31 cellular contexts compared by ENCODE assay signal in the genomic region with DNA sequence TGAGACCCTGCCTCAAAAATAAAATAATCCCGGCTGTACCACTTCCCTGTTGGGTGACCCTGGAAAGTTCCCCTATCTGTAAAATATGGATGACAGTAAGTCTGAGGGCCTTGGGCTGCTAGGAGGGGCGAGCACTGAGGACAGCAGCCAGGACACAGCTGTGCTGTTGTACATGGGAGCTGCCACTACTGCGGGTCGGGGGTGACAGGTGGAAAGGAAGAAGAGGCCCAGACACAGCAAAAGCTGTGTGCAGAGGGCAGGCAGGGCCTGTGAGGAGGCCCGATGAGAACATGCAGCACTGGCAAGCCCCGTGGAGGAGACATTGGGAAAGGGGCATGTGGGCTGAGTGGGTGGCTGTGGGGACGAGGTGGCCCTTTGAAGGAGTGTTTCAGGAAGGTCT. TPM values are rescaled to one million over a fixed set of nuclear protein-coding genes. Genes with fewer than 3 reads are reported as not detected.
DNase-seq lines count a peak whose midpoint lies in the region; ATAC-seq and TF ChIP-seq lines count a peak whose summit lies in the region.
"Had no signal": no experiment of that assay in that cellular context is flagged by ENCODE, and none has a peak within 500 bp of the region (broad histone marks: within the 10 kb centered on the region; RNA-seq: fewer than 3 reads in every experiment).

No MANE protein-coding gene starts in this region.

- H3K4me1 Mint-ChIP-seq in neural crest cell (peaks cover 20% of the 10 kb centered on the region), progenitor cell of endocrine pancreas (ENCODE audit: low read depth) (peaks cover 2% of the 10 kb centered on the region)

- H4K20me1 ChIP-seq in mammary epithelial cell (ENCODE audit: insufficient read depth, low read length), result no peaks in the 10 kb centered on the region

- TF ChIP-seq POLR2A in breast epithelium (IDR thresholded peaks at IDR 0.05), result no peak

- H3K4me1 ChIP-seq in mammary epithelial cell (ENCODE audit: insufficient read depth, low read length), result peaks cover 36% of the 10 kb centered on the region
- H3K4me1 ChIP-seq in breast epithelium, result peaks cover 0 to 29% of the 10 kb centered on the region in 2 donors
- H3K4me1 ChIP-seq in SJCRH30, result peaks cover 44% of the 10 kb centered on the region
- H3K4me1 ChIP-seq in thoracic aorta (ENCODE audit: control insufficient read depth in 1 of 2, low read depth in 2 of 2), result peaks cover 9 to 26% of the 10 kb centered on the region in 2 donors
- H3K4me1 ChIP-seq: A549 had no signal

- 76% methylated on average over 3 of the region's 7 CpGs for WGBS in mammary epithelial cell (ENCODE audit: low coverage, missing lambda C conversion rate)

- no peak overlapping the region for H3K4me3 Mint-ChIP-seq in neural crest cell
- no peak overlapping the region for H3K4me3 Mint-ChIP-seq in progenitor cell of endocrine pancreas (ENCODE audit: low read depth)
- H3K4me3 Mint-ChIP-seq: activated CD4-positive, alpha-beta memory T cell treated with anti-CD3 and anti-CD28 coated beads, Interleukin-2, amount 10 ng/mL, durations not matched to agents 7 days and 5 days; activated naive CD4-positive, alpha-beta T cell treated with anti-CD3 and anti-CD28 coated beads, Interleukin-2, amount 50 U/mL, for 24 hours; activated T-helper 1 cell treated with anti-CD3 and anti-CD28 coated beads, Interleukin-12 subunit alpha, Interleukin-12 subunit beta, Interleukin-2, Interleukin-4 antibody, amounts not matched to agents 30 ng/mL and 10 ng/mL and 1 ng/mL, durations not matched to agents 14 hours and 24 hours and 36 hours; CD8-positive, alpha-beta T cell; natural killer cell treated with Interleukin-12 subunit alpha and Interleukin-12 subunit beta and Interleukin-15 and Interleukin-18, amount 100 ng/mL, for 72 hours; T-helper 17 cell had no signal

- H3K27ac Mint-ChIP-seq in neural crest cell (ENCODE audit: unreplicated experiment) (peak overlapping the region; percentile 57), progenitor cell of endocrine pancreas (no peak overlapping the region)
- H3K27ac Mint-ChIP-seq: activated CD4-positive, alpha-beta memory T cell treated with anti-CD3 and anti-CD28 coated beads, Interleukin-2, amount 10 ng/mL, durations not matched to agents 7 days and 5 days; activated T-helper 1 cell treated with anti-CD3 and anti-CD28 coated beads, Interleukin-12 subunit alpha, Interleukin-12 subunit beta, Interleukin-2, Interleukin-4 antibody, amounts not matched to agents 30 ng/mL and 10 ng/mL and 1 ng/mL, durations not matched to agents 14 hours and 24 hours and 36 hours; CD8-positive, alpha-beta T cell; natural killer cell treated with Interleukin-12 subunit alpha and Interleukin-12 subunit beta and Interleukin-15 and Interleukin-18, amount 100 ng/mL, for 72 hours had no signal

- H3K27ac ChIP-seq in mammary epithelial cell (ENCODE audit: insufficient read depth, low read depth, low read length) (no peak overlapping the region), breast epithelium (no peak overlapping the region), SJCRH30 (peak overlapping the region; percentile 1; the same call in 1 of the 2 replicates), thoracic aorta (peak overlapping the region; percentile 17 to 28)
- H3K27ac ChIP-seq: A549, cardiac muscle cell, coronary artery, KMS-11, upper lobe of right lung had no signal

- no TSS peak for BruUV-seq in mammary epithelial cell (replicated peaks; lab: Mats Ljungman, UMichigan)

- H3K36me3 ChIP-seq in mammary epithelial cell (ENCODE audit: insufficient read depth, low read length) (no peaks in the 10 kb centered on the region), breast epithelium (no peaks in the 10 kb centered on the region), SJCRH30 (no peaks in the 10 kb centered on the region), thoracic aorta (no peaks in the 10 kb centered on the region)
- H3K36me3 ChIP-seq: cardiac muscle cell, upper lobe of right lung had no signal

- DNase-seq in mammary epithelial cell (no peak), breast epithelium (ENCODE audit: low spot score in 2 of 2) (no peak), SJCRH30 (peak; percentile 66 to 74), neural crest cell (ENCODE audit: low read depth, low spot score) (no peak), thoracic aorta (ENCODE audit: low spot score) (no peak), progenitor cell of endocrine pancreas (ENCODE audit: low spot score, unreplicated experiment) (no peak), NCI-H1092 (lab: John Stamatoyannopoulos, UW) (no peak), T-helper 9 cell (no peak)
- DNase-seq: activated CD4-positive, alpha-beta memory T cell treated with anti-CD3 and anti-CD28 coated beads, Interleukin-2, amount 10 ng/mL, durations not matched to agents 7 days and 5 days; activated CD8-positive, alpha-beta memory T cell treated with anti-CD3 and anti-CD28 coated beads, Interleukin-2, amount 50 U/mL, for 4 hours; anterior cingulate cortex; CD8-positive, alpha-beta T cell; effector CD8-positive, alpha-beta T cell; hippocampal formation; mucosa of descending colon; NCI-H1417; NCI-H2029; NCI-H524 treated with DMSO at 0.1 percent for 48 hours; Right ventricle myocardium superior; stimulated activated CD4-positive, alpha-beta T cell treated with anti-CD3 and anti-CD28 coated beads, Interleukin-15, amount 100 ng/mL, for 24 hours; stimulated activated CD4-positive, alpha-beta T cell treated with anti-CD3 and anti-CD28 coated beads, Interleukin-4, amount 100 ng/mL, for 4 hours; T-helper 17 cell; upper lobe of right lung had no signal

- TF ChIP-seq CTCF in mammary epithelial cell (conservative IDR thresholded peaks at IDR 0.05 in 1 of 2, IDR thresholded peaks at IDR 0.05 in 1 of 2; ENCODE audit: extremely low read depth in 1 of 2, insufficient read depth in 1 of 2, low read depth in 1 of 2, low read length in 2 of 2) (no peak), breast epithelium (IDR thresholded peaks at IDR 0.05) (no peak), neural crest cell (conservative IDR thresholded peaks at IDR 0.05) (no peak), thoracic aorta (IDR thresholded peaks at IDR 0.05) (no peak), progenitor cell of endocrine pancreas (IDR thresholded peaks at IDR 0.05; ENCODE audit: unreplicated experiment) (no peak)

- H3K9me3 ChIP-seq in mammary epithelial cell (replicated peaks; ENCODE audit: insufficient read depth, low read length) (no peaks in the 10 kb centered on the region), breast epithelium (no peaks in the 10 kb centered on the region), SJCRH30 (replicated peaks) (no peaks in the 10 kb centered on the region), thoracic aorta (no peaks in the 10 kb centered on the region)
- H3K9me3 ChIP-seq: A549, mucosa of descending colon, upper lobe of right lung had no signal

- H3K4me3 ChIP-seq in mammary epithelial cell (replicated peaks in 1 of 3; ENCODE audit: insufficient read depth in 1 of 3, low read depth in 2 of 3, low read length in 3 of 3) (no peak overlapping the region), breast epithelium (no peak overlapping the region), SJCRH30 (no peak overlapping the region), thoracic aorta (no peak overlapping the region)
- H3K4me3 ChIP-seq: A549, cardiac muscle cell, coronary artery, lung, mucosa of descending colon, upper lobe of right lung had no signal

- no peaks in the 10 kb centered on the region for H3K9me3 Mint-ChIP-seq in neural crest cell
- H3K9me3 Mint-ChIP-seq in progenitor cell of endocrine pancreas (ENCODE audit: low read depth), result no peaks in the 10 kb centered on the region
- H3K9me3 Mint-ChIP-seq: activated CD4-positive, alpha-beta memory T cell treated with anti-CD3 and anti-CD28 coated beads, Interleukin-2, amount 10 ng/mL, durations not matched to agents 7 days and 5 days; activated naive CD4-positive, alpha-beta T cell treated with anti-CD3 and anti-CD28 coated beads, Interleukin-2, amount 50 U/mL, for 24 hours; activated T-helper 1 cell treated with anti-CD3 and anti-CD28 coated beads, Interleukin-12 subunit alpha, Interleukin-12 subunit beta, Interleukin-2, Interleukin-4 antibody, amounts not matched to agents 30 ng/mL and 10 ng/mL and 1 ng/mL, durations not matched to agents 14 hours and 24 hours and 36 hours; CD8-positive, alpha-beta T cell; natural killer cell treated with Interleukin-12 subunit alpha and Interleukin-12 subunit beta and Interleukin-15 and Interleukin-18, amount 100 ng/mL, for 72 hours had no signal

- peak overlapping the region; percentile 29 for H2AFZ ChIP-seq in mammary epithelial cell (ENCODE audit: low read depth, low read length)

- in situ Hi-C loops in mammary epithelial cell (cut with MboI; ENCODE audit: low sequenced_read_pairs in 2 of 2), result no loop called here

- CTCF ChIA-PET in mammary epithelial cell (lab: Charles Lee; ENCODE audit: low non-redundant PET), result no interaction called here

- no peaks in the 10 kb centered on the region for H3K27me3 Mint-ChIP-seq in neural crest cell (ENCODE audit: low read depth)
- H3K27me3 Mint-ChIP-seq in progenitor cell of endocrine pancreas, result peaks cover 11% of the 10 kb centered on the region
- H3K27me3 Mint-ChIP-seq: activated CD4-positive, alpha-beta memory T cell treated with anti-CD3 and anti-CD28 coated beads, Interleukin-2, amount 10 ng/mL, durations not matched to agents 7 days and 5 days; activated naive CD4-positive, alpha-beta T cell treated with anti-CD3 and anti-CD28 coated beads, Interleukin-2, amount 50 U/mL, for 24 hours; natural killer cell treated with Interleukin-12 subunit alpha and Interleukin-12 subunit beta and Interleukin-15 and Interleukin-18, amount 100 ng/mL, for 72 hours; T-helper 17 cell had no signal

- H3K9ac ChIP-seq in mammary epithelial cell (ENCODE audit: insufficient read depth, low read length), result no peak overlapping the region
- H3K9ac ChIP-seq: KMS-11 had no signal

- no peak for ATAC-seq in thoracic aorta (ENCODE audit: insufficient number of reproducible peaks, low FRiP score, low read depth)
- ATAC-seq: CD8-positive, alpha-beta T cell; natural killer cell treated with Interleukin-12 subunit alpha and Interleukin-12 subunit beta and Interleukin-15 and Interleukin-18, amount 100 ng/mL, for 72 hours; T-helper 17 cell had no signal

- dilution Hi-C loops in mammary epithelial cell (cut with HindIII; ENCODE audit: low sequenced_read_pairs), result no loop called here

- intact Hi-C loops in mammary epithelial cell (cut with micrococcal nuclease) (no loop called here), breast epithelium (cut with DNase I; ENCODE audit: low total_unique reads) (no loop called here)

- H3K27me3 ChIP-seq in mammary epithelial cell (ENCODE audit: insufficient read depth, low read length) (no peaks in the 10 kb centered on the region), breast epithelium (no peaks in the 10 kb centered on the region), SJCRH30 (no peaks in the 10 kb centered on the region), thoracic aorta (replicated peaks; ENCODE audit: insufficient read depth) (no peaks in the 10 kb centered on the region)
- H3K27me3 ChIP-seq: cardiac muscle cell, upper lobe of right lung had no signal

- H3K36me3 Mint-ChIP-seq in neural crest cell (ENCODE audit: low read depth) (no peaks in the 10 kb centered on the region), progenitor cell of endocrine pancreas (ENCODE audit: insufficient read depth) (no peaks in the 10 kb centered on the region)
- H3K36me3 Mint-ChIP-seq: activated naive CD4-positive, alpha-beta T cell treated with anti-CD3 and anti-CD28 coated beads, Interleukin-2, amount 50 U/mL, for 24 hours; CD8-positive, alpha-beta T cell; natural killer cell treated with Interleukin-12 subunit alpha and Interleukin-12 subunit beta and Interleukin-15 and Interleukin-18, amount 100 ng/mL, for 72 hours had no signal

- H3K4me2 ChIP-seq in mammary epithelial cell (ENCODE audit: insufficient read depth, low read depth, low read length), result no peak overlapping the region
- H3K4me2 ChIP-seq: A549, KMS-11 had no signal

- no peaks in the 10 kb centered on the region for H3K79me2 ChIP-seq in mammary epithelial cell (ENCODE audit: insufficient read depth, low read length)

RNA-seq across cellular contexts. Expression of gene SEMA4C, which starts 28.8 kb away (rescaled TPM):
- total RNA-seq in mammary epithelial cell (10 to 100 TPM; 13.2 to 14.0 TPM), breast epithelium (10 to 100 TPM; 17.9 to 37.3 (median 31.5) TPM), neural crest cell (102 and 103 TPM in 2 replicates), thoracic aorta (10 to 100 TPM; 44.1 to 66.3 TPM), progenitor cell of endocrine pancreas (74.8 and 75.0 TPM in 2 replicates)
- 6.9 TPM for polyA plus RNA-seq in mammary epithelial cell
- polyA minus RNA-seq in mammary epithelial cell, result 7.3 TPM
- 41.3 and 49.4 TPM in 2 replicates for total RNA-seq in SJCRH30 (2014; rRNA removed; shearing (Covaris generic))

RNA-seq across cellular contexts. Expression of gene ANKRD39, which starts 40.8 kb away (rescaled TPM):
- total RNA-seq in mammary epithelial cell (10 to 100 TPM in 1 of 2 donors, 1 to 10 TPM in 1; 7.8 to 12.3 TPM), breast epithelium (10 to 100 TPM in 1 of 3 donors, 1 to 10 TPM in 2; 8.8 to 15.8 (median 9.2) TPM), neural crest cell (23.4 and 25.8 TPM in 2 replicates), thoracic aorta (10 to 100 TPM in 1 of 2 donors, 1 to 10 TPM in 1; 8.4 to 18.0 TPM), progenitor cell of endocrine pancreas (16.1 and 17.4 TPM in 2 replicates)
- 13.8 TPM for polyA plus RNA-seq in mammary epithelial cell
- 2.8 TPM for polyA minus RNA-seq in mammary epithelial cell
- total RNA-seq in SJCRH30 (2014; rRNA removed; shearing (Covaris generic)), result 7.7 and 7.8 TPM in 2 replicates

RNA-seq across cellular contexts. Expression of gene ANKRD23, which starts 54.8 kb away (rescaled TPM):
- total RNA-seq in mammary epithelial cell (1 to 10 TPM in 1 of 2 donors, under 1 TPM in 1; 0.82 to 1.7 TPM), breast epithelium (1 to 10 TPM; 3.5 to 9.4 (median 7.2) TPM), neural crest cell (9.3 and 11.4 TPM in 2 replicates), thoracic aorta (1 to 10 TPM; 6.0 to 8.4 TPM), progenitor cell of endocrine pancreas (6.1 and 8.3 TPM in 2 replicates)
- polyA plus RNA-seq in mammary epithelial cell, result 0.49 TPM
- polyA minus RNA-seq in mammary epithelial cell, result 0.36 TPM
- 0.58 and 1.1 TPM in 2 replicates for total RNA-seq in SJCRH30 (2014; rRNA removed; shearing (Covaris generic))

Comparison
In these comparisons a context has a peak if more than half of its experiments do, and no peak if none do; other contexts are left out.
1. DNase-seq: peak in SJCRH30 (2 of 2); none in mammary epithelial cell (single experiment), breast epithelium (0 of 2), neural crest cell (single experiment), thoracic aorta (single experiment), progenitor cell of endocrine pancreas (single experiment), NCI-H1092 (single experiment) and T-helper 9 cell (single experiment).
2. H3K27ac ChIP-seq: peak in SJCRH30 (single experiment) and thoracic aorta (2 of 2); none in mammary epithelial cell (single experiment) and breast epithelium (0 of 2).